ENCODE assay signal across 8 cellular contexts in the genomic region with DNA sequence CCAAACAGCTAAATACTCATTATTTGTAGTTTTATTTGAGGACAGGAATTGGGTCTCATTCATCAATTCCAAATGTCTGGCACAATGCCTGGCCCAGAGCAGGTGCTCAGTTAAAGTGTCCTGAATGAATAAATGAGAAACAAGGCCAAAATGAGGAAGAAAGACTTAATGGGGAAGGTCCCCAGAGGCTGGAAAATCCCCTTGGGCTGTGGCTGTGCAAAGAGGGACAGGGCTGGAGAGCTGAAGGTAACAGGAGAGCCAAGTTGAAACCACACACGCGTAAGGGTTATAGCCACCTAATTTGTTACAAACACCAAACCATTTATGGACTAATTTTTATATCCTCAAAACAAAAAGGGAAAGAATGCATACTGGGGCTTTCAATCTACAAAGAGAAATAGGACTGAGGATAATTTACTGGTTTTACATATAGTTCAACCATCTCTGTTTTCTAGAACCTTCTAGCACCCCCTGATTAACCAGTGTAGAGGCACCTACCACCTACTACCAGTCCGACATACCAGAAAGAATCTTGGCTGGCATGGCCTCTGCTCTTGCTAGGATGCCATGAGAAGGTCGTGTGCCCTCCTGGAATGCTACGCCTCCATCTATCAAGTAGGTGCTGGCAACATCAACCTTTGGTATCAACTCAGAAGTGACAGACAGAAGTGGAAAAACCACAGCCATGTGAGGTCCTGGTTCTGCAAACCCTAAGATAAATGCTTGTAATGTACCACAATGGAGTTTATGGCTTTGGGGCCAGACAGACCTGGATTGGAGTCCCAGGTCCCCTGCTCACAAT. TPM values are rescaled to one million over a fixed set of nuclear protein-coding genes. Genes with fewer than 3 reads are reported as not detected.
DNase-seq lines count a peak whose midpoint lies in the region; ATAC-seq, FAIRE-seq and TF ChIP-seq lines count a peak whose summit lies in the region.

No MANE protein-coding gene starts in this region.

- H3K56ac ChIP-seq in H1 (replicated peaks; ENCODE audit: insufficient read length, low read depth, low read length), result no peak overlapping the region

- peaks cover 2 to 31% of the 10 kb centered on the region in 2 experiments for H4K20me1 ChIP-seq in H1 (replicated peaks in 1 of 2; ENCODE audit: control insufficient read depth in 1 of 2, insufficient read depth in 2 of 2, low read length in 2 of 2)

- peaks cover 40 to 95% of the 10 kb centered on the region in 2 experiments for H3K79me2 ChIP-seq in H1 (ENCODE audit: control insufficient read depth in 1 of 2, insufficient read depth in 2 of 2, low read length in 2 of 2)

- H3K36me3 ChIP-seq in H1 (ENCODE audit: control insufficient read depth in 2 of 4, insufficient read depth in 4 of 4, low read length in 3 of 4) (no peaks in the 10 kb centered on the region; a peak in 1 of 8 replicates), rectal smooth muscle tissue (ENCODE audit: control insufficient read depth, insufficient read depth, low read length) (no peaks in the 10 kb centered on the region)

- no peak for TF ChIP-seq POLR2A in H1 (IDR thresholded peaks at IDR 0.05; ENCODE audit: control extremely low read depth in 1 of 2, low read depth in 2 of 2, low read length in 2 of 2)

- H3K18ac ChIP-seq in H1 (ENCODE audit: extremely low read depth, low read length), result peak overlapping the region; percentile 52

- H4K91ac ChIP-seq in H1 (replicated peaks; ENCODE audit: insufficient read length, low read length), result peak overlapping the region; percentile 62

- peak overlapping the region; percentile 43 to 54 for H3K4me2 ChIP-seq in H1 (ENCODE audit: insufficient read depth in 1 of 2, low read depth in 2 of 2, low read length in 2 of 2)

- H3K14ac ChIP-seq in H1 (ENCODE audit: insufficient read length), result peak overlapping the region; percentile 37

- TF ChIP-seq CTCF in H1 (IDR thresholded peaks at IDR 0.05; ENCODE audit: control extremely low read depth in 1 of 3, insufficient read depth in 1 of 3, low read depth in 1 of 3, low read length in 3 of 3), result no peak

- TF ChIP-seq EP300 in H1 (IDR thresholded peaks at IDR 0.05; ENCODE audit: borderline replicate concordance in 1 of 2, low read depth in 2 of 2, low read length in 2 of 2), result no peak

- 0 out of 2 replicates have a peak overlapping the region, but pooled peaks have one; percentile 44 for H2AK5ac ChIP-seq in H1 (ENCODE audit: low read depth, low read length)

- H2BK20ac ChIP-seq in H1 (ENCODE audit: low read length), result 0 out of 2 replicates have a peak overlapping the region, but pooled peaks have one; percentile 10

- peaks cover 34% of the 10 kb centered on the region for H3K79me1 ChIP-seq in H1 (ENCODE audit: low read depth, low read length)

- TF ChIP-seq RAD21 in H1 (IDR thresholded peaks at IDR 0.05 in 1 of 2, conservative IDR thresholded peaks at IDR 0.05 in 1 of 2; ENCODE audit: low read depth in 2 of 2, low read length in 2 of 2), result no peak

- CTCF ChIA-PET in H1 (lab: Charles Lee; ENCODE audit: partially characterized antibody), result interaction anchor here (0.5 to 1.8 kb wide), 10 partner anchors 9 to 179 kb away, joined by 3 to 5 read pairs (median 3); no protein-coding TSS in a partner anchor

- WGBS in H1 (ENCODE audit: extremely low coverage in 1 of 2, insufficient coverage in 1 of 2, insufficient read length in 1 of 2, insufficient replicate concordance in 2 of 2, low coverage in 1 of 2, low lambda C conversion rate in 2 of 2, missing lambda C conversion rate in 1 of 2), 2 experiments, result 89% methylated on average over 5 of the region's 5 CpGs; no CpG with 5 or more reads in 1 of the 2 experiments

- peak overlapping the region; percentile 71 for H3K27ac ChIP-seq in H1 (ENCODE audit: low read depth, low read length)
- H3K27ac ChIP-seq in rectal smooth muscle tissue (ENCODE audit: low read depth, low read length), result peak overlapping the region; percentile 89

- H4K5ac ChIP-seq in H1 (ENCODE audit: insufficient read length, low read depth, low read length), result no peak overlapping the region

- no peaks in the 10 kb centered on the region for H3K9me3 ChIP-seq in H1 (ENCODE audit: insufficient read depth in 2 of 2, low read depth in 1 of 2, low read length in 1 of 2)

- peak overlapping the region; percentile 57; the same call in 1 of the 2 replicates for H2BK5ac ChIP-seq in H1 (ENCODE audit: low read depth, low read length)

- H2AFZ ChIP-seq in H1 (ENCODE audit: low read length), result no peak overlapping the region

- H2BK15ac ChIP-seq in H1 (ENCODE audit: low read length), result no peak overlapping the region

- no peak overlapping the region for H2BK120ac ChIP-seq in H1 (replicated peaks; ENCODE audit: low read depth, low read length)

- intact Hi-C loops in posterior cingulate gyrus (cut with DNase I), result no loop called here

- ATAC-seq in GM18907 (IDR thresholded peaks at IDR 0.05; ENCODE audit: unreplicated experiment), result peak; percentile 38
- ATAC-seq in HG03095 (IDR thresholded peaks at IDR 0.05; ENCODE audit: unreplicated experiment), result no peak

- peak; percentile 60 for DNase-seq in NAMALWA (ENCODE audit: low spot score)
- no peak for DNase-seq in H1 (ENCODE audit: low read depth in 1 of 2, low spot score in 2 of 2)
- DNase-seq in D341Med (ENCODE audit: low spot score), result no peak
- DNase-seq in posterior cingulate gyrus, result no peak
- DNase-seq in GDM1 (lab: John Stamatoyannopoulos, UW), result no peak

- H4K8ac ChIP-seq in H1 (ENCODE audit: extremely low read depth, insufficient read depth, low read length), result no peak overlapping the region

- H3K23me2 ChIP-seq in H1 (ENCODE audit: low read depth, low read length), result no peaks in the 10 kb centered on the region; the same call in 1 of the 2 replicates

- POLR2A ChIA-PET in H1 (lab: Charles Lee; ENCODE audit: partially characterized antibody), result interaction anchor here (0.6 to 16.5 kb wide), 14 partner anchors 8 to 127 kb away, joined by 3 to 263 read pairs (median 4); partner anchors contain the start of gene MYH9

- peak overlapping the region; percentile 65 for H2BK12ac ChIP-seq in H1 (ENCODE audit: low read depth, low read length)

- H3K27me3 ChIP-seq in H1 (replicated peaks in 1 of 4; ENCODE audit: control insufficient read depth in 3 of 4, extremely low read depth in 1 of 4, insufficient read depth in 3 of 4, low read length in 3 of 4), result no peaks in the 10 kb centered on the region
- H3K27me3 ChIP-seq in rectal smooth muscle tissue (ENCODE audit: control insufficient read depth, insufficient read depth, low read length), result no peaks in the 10 kb centered on the region

- H3K9ac ChIP-seq in H1 (replicated peaks in 1 of 4; ENCODE audit: extremely low read depth in 1 of 4, low read depth in 3 of 4, low read length in 3 of 4), result no peak overlapping the region
- H3K9ac ChIP-seq in rectal smooth muscle tissue (ENCODE audit: low read length), result no peak overlapping the region

- H3K4me3 ChIP-seq in H1 (ENCODE audit: extremely low read depth in 1 of 4, insufficient read depth in 2 of 4, low read depth in 3 of 4, low read length in 4 of 4), result peak overlapping the region in 3 of 4 experiments; percentile 3 to 20 (median 10); a peak in 2 of 8 replicates
- peak overlapping the region; percentile 35 for H3K4me3 ChIP-seq in rectal smooth muscle tissue (ENCODE audit: low read length)

- no peak overlapping the region for H3K4ac ChIP-seq in H1 (replicated peaks; ENCODE audit: insufficient read length, low read depth, low read length)

- FAIRE-seq in H1 (lab: Jason Lieb, UNC), result no peak

- peaks cover 17 to 47% (median 40%) of the 10 kb centered on the region in 4 experiments for H3K4me1 ChIP-seq in H1 (replicated peaks in 1 of 4; ENCODE audit: control insufficient read depth in 3 of 4, insufficient read depth in 4 of 4, low read length in 3 of 4)
- H3K4me1 ChIP-seq in rectal smooth muscle tissue (ENCODE audit: control insufficient read depth, insufficient read depth, low read length), result peaks cover 86% of the 10 kb centered on the region

- H3K23ac ChIP-seq in H1 (ENCODE audit: insufficient read length), result no peak overlapping the region

TF ChIP-seq in H1, 55 proteins besides CTCF, POLR2A, EP300 and RAD21:
- TF ChIP-seq PHF8 (conservative IDR thresholded peaks at IDR 0.05; ENCODE audit: low read depth, low read length), result no peak
- TF ChIP-seq MAX (IDR thresholded peaks at IDR 0.05), result no peak
- TF ChIP-seq POU5F1 (IDR thresholded peaks at IDR 0.05; ENCODE audit: low read depth, low read length), result no peak
- no peak for TF ChIP-seq FOSL1 (IDR thresholded peaks at IDR 0.05; ENCODE audit: insufficient read depth, low read depth, low read length)
- no peak for TF ChIP-seq GTF2F1 (IDR thresholded peaks at IDR 0.05; ENCODE audit: borderline replicate concordance, low read depth, low read length)
- no peak for TF ChIP-seq BCL11A (IDR thresholded peaks at IDR 0.05; ENCODE audit: low read depth in 2 of 2, low read length in 2 of 2)

RNA-seq across cellular contexts. Expression of gene MYH9, which starts 28.4 kb away (rescaled TPM):
- total RNA-seq in H1 (2021; fragmentation: NEBNext Ultra II Directional; extraction: Animal tissue kit (Norgen Biotek cat#: 25700)), result 295 and 322 TPM in 2 replicates
- 24.9 and 37.2 TPM in 2 replicates for polyA plus RNA-seq in H1 (2011; rRNA removed)
- polyA plus RNA-seq in H1 (2011; cell fraction: cytosol; rRNA removed), result 53.6 TPM
- 110 TPM for polyA plus RNA-seq in H1 (2011; cell fraction: nucleus; rRNA removed)
- 140 to 212 TPM (median 199 TPM) in 4 replicates for polyA plus RNA-seq in H1 (2012, experiment 1 of 2)
- 59.9 TPM for polyA plus RNA-seq in H1 (2012, experiment 2 of 2)
- polyA plus RNA-seq in H1 (2013, experiment 1 of 2), result 89.1 TPM
- 76.1 TPM for polyA plus RNA-seq in H1 (2013, experiment 2 of 2)
- 273 and 366 TPM in 2 replicates for polyA minus RNA-seq in H1 (2011; rRNA and poly(A)+ RNA removed)
- 92.9 TPM for polyA minus RNA-seq in H1 (2011; cell fraction: cytosol; rRNA and poly(A)+ RNA removed)
- 95.2 TPM for polyA minus RNA-seq in H1 (2011; cell fraction: nucleus; rRNA and poly(A)+ RNA removed)
